In genomic region chr7:129657363-129657762, GRCh38 we compare ENCODE assay signal across 25 cellular contexts. TPM values are rescaled to one million over a fixed set of nuclear protein-coding genes. Genes with fewer than 3 reads are reported as not detected.
DNase-seq lines count a peak whose midpoint lies in the region; ATAC-seq, FAIRE-seq and TF ChIP-seq lines count a peak whose summit lies in the region.
"Had no signal": no experiment of that assay in that cellular context is flagged by ENCODE, and none has a peak within 500 bp of the region (broad histone marks: within the 10 kb centered on the region; RNA-seq: fewer than 3 reads in every experiment).

No MANE protein-coding gene starts in this region.

- BruUV-seq in K562 (replicated peaks; lab: Mats Ljungman, UMichigan): no TSS peak

- H3K9me3 ChIP-seq in K562 (replicated peaks; ENCODE audit: control insufficient read depth, insufficient read depth, low read depth, low read length) (peaks cover 21% of the 10 kb centered on the region), Karpas-422 (ENCODE audit: low read length) (peaks cover 16% of the 10 kb centered on the region)

- peak; percentile 29 for DNase-seq in activated CD4-positive, alpha-beta T cell treated with anti-CD3 and anti-CD28 coated beads for 36 hours
- DNase-seq in activated CD4-positive, alpha-beta T cell treated with anti-CD3 and anti-CD28 coated beads, Interleukin-2, amount 10 ng/mL, durations not matched to agents 24 days and 14 days: no peak
- peak; percentile 82 for DNase-seq in HPDE6-E6E7 (ENCODE audit: extremely low spot score)
- DNase-seq in K562 (ENCODE audit: extremely low read depth in 1 of 4, low spot score in 3 of 4): peak in 1 of 4 experiments; percentile 32
- DNase-seq in kidney tubule cell (ENCODE audit: low spot score): peak; percentile 74
- DNase-seq in SW480 (ENCODE audit: low spot score): no peak
- DNase-seq in Karpas-422: no peak
- DNase-seq: 8988T; activated CD4-positive, alpha-beta T cell treated with anti-CD3 and anti-CD28 coated beads, Interleukin-2, amount 50 U/mL, for 1 hour; activated CD8-positive, alpha-beta memory T cell treated with anti-CD3 and anti-CD28 coated beads, Interleukin-2, amount 50 U/mL, for 48 hours; cortex of kidney; DND-41; HCEC 1CT; NCI-H2029; NCI-H345; posterior cingulate gyrus; SIG-M5; stimulated activated naive CD4-positive, alpha-beta T cell; T-cell had no signal

- peaks cover 54% of the 10 kb centered on the region for H3K36me3 Mint-ChIP-seq in activated CD4-positive, alpha-beta T cell treated with anti-CD3 and anti-CD28 coated beads for 36 hours (ENCODE audit: low read depth)
- peaks cover 62% of the 10 kb centered on the region for H3K36me3 Mint-ChIP-seq in activated CD4-positive, alpha-beta T cell treated with anti-CD3 and anti-CD28 coated beads, Interleukin-2, amount 10 ng/mL, durations not matched to agents 24 days and 14 days (ENCODE audit: low read depth)

- H3K27ac Mint-ChIP-seq in activated CD4-positive, alpha-beta T cell treated with anti-CD3 and anti-CD28 coated beads for 36 hours: no peak overlapping the region
- no peak overlapping the region for H3K27ac Mint-ChIP-seq in activated CD4-positive, alpha-beta T cell treated with anti-CD3 and anti-CD28 coated beads, Interleukin-2, amount 10 ng/mL, durations not matched to agents 24 days and 14 days
- H3K27ac Mint-ChIP-seq: B cell, neural progenitor cell, T-cell had no signal

- POLR2A ChIA-PET in activated CD4-positive, alpha-beta T cell treated with anti-CD3 and anti-CD28 coated beads for 36 hours (lab: Charles Lee): interaction anchor here (0.6 to 0.7 kb wide), 2 partner anchors 42 to 44 kb away, joined by 3 to 4 read pairs; no protein-coding TSS in a partner anchor
- POLR2A ChIA-PET in K562 (lab: Yijun Ruan, JAX): interaction anchor here (0.6 kb wide), 1 partner anchor 945 kb away, joined by 3 read pairs; no protein-coding TSS in a partner anchor

- H3K4me3 Mint-ChIP-seq in activated CD4-positive, alpha-beta T cell treated with anti-CD3 and anti-CD28 coated beads for 36 hours: no peak overlapping the region
- no peak overlapping the region for H3K4me3 Mint-ChIP-seq in activated CD4-positive, alpha-beta T cell treated with anti-CD3 and anti-CD28 coated beads, Interleukin-2, amount 10 ng/mL, durations not matched to agents 24 days and 14 days
- H3K4me3 Mint-ChIP-seq: B cell, neural progenitor cell, T-cell had no signal

- TF ChIP-seq EP300 in K562 (IDR thresholded peaks at IDR 0.05; ENCODE audit: low read length): no peak

- FAIRE-seq in K562 (lab: Jason Lieb, UNC): no peak
- FAIRE-seq: endometrium, GM12892 had no signal

- no peak overlapping the region for H3K4me2 ChIP-seq in K562 (ENCODE audit: insufficient read depth, low read length)
- H3K4me2 ChIP-seq in Karpas-422 (ENCODE audit: low read depth, low read length, poor library complexity, severe bottlenecking): no peak overlapping the region
- H3K4me2 ChIP-seq: hepatocyte, neural progenitor cell had no signal

- intact Hi-C loops in activated CD4-positive, alpha-beta T cell treated with anti-CD3 and anti-CD28 coated beads for 36 hours (cut with DNase I, micrococcal nuclease): no loop called here
- intact Hi-C loops in activated CD4-positive, alpha-beta T cell treated with anti-CD3 and anti-CD28 coated beads, Interleukin-2, amount 10 ng/mL, durations not matched to agents 24 days and 14 days (cut with micrococcal nuclease): no loop called here
- intact Hi-C loops in K562 (cut with micrococcal nuclease): no loop called here

- no peaks in the 10 kb centered on the region for H3K4me1 ChIP-seq in K562 (replicated peaks in 1 of 2; ENCODE audit: control insufficient read depth in 2 of 2, insufficient read depth in 2 of 2, low read length in 2 of 2)
- peaks cover 5% of the 10 kb centered on the region for H3K4me1 ChIP-seq in Karpas-422 (ENCODE audit: low read length)
- H3K4me1 ChIP-seq: neural progenitor cell had no signal

- H3K4me3 ChIP-seq in K562 (no peak overlapping the region), Karpas-422 (ENCODE audit: low read length) (no peak overlapping the region)
- H3K4me3 ChIP-seq: hepatocyte, neural progenitor cell had no signal

- H3K27ac ChIP-seq in K562 (ENCODE audit: extremely low read depth, low read depth, low read length): no peak overlapping the region
- no peak overlapping the region for H3K27ac ChIP-seq in Karpas-422 (ENCODE audit: low read length)
- H3K27ac ChIP-seq: hepatocyte, neural progenitor cell had no signal

- no peaks in the 10 kb centered on the region for H4K20me1 ChIP-seq in K562 (replicated peaks; ENCODE audit: control insufficient read depth, insufficient read depth, low read length)
- no peaks in the 10 kb centered on the region for H4K20me1 ChIP-seq in Karpas-422 (ENCODE audit: insufficient read depth, low read depth, low read length)

- 89% methylated on average over 8 of the region's 8 CpGs for WGBS in K562 (ENCODE audit: insufficient coverage, low coverage, missing lambda C conversion rate)

- no peak overlapping the region for H3K9ac ChIP-seq in K562 (ENCODE audit: insufficient read depth in 1 of 2, low read depth in 2 of 2, low read length in 2 of 2)
- H3K9ac ChIP-seq in Karpas-422 (ENCODE audit: low read length): no peak overlapping the region
- H3K9ac ChIP-seq: neural progenitor cell had no signal

- ATAC-seq in activated CD4-positive, alpha-beta T cell treated with anti-CD3 and anti-CD28 coated beads for 36 hours: peak; percentile 48
- ATAC-seq in K562 (no peak), GM19463 (IDR thresholded peaks at IDR 0.05; ENCODE audit: unreplicated experiment) (no peak)
- ATAC-seq: T-cell had no signal

- peaks cover 28% of the 10 kb centered on the region for H3K4me1 Mint-ChIP-seq in activated CD4-positive, alpha-beta T cell treated with anti-CD3 and anti-CD28 coated beads for 36 hours
- H3K4me1 Mint-ChIP-seq in activated CD4-positive, alpha-beta T cell treated with anti-CD3 and anti-CD28 coated beads, Interleukin-2, amount 10 ng/mL, durations not matched to agents 24 days and 14 days: peaks cover 9% of the 10 kb centered on the region
- H3K4me1 Mint-ChIP-seq: neural progenitor cell had no signal

- H2AFZ ChIP-seq in K562 (ENCODE audit: low read depth, low read length) (no peak overlapping the region), Karpas-422 (ENCODE audit: low read length) (no peak overlapping the region)
- H2AFZ ChIP-seq: hepatocyte, neural progenitor cell had no signal

- H3K9me1 ChIP-seq in K562 (ENCODE audit: control insufficient read depth, insufficient read depth, low read length): no peaks in the 10 kb centered on the region

- peaks cover 39% of the 10 kb centered on the region for H3K36me3 ChIP-seq in K562 (ENCODE audit: control insufficient read depth, insufficient read depth, low read length)
- peaks cover 42% of the 10 kb centered on the region for H3K36me3 ChIP-seq in Karpas-422 (ENCODE audit: insufficient read depth, low read length)

- no peak for TF ChIP-seq RAD21 in K562 (CRISPR knock-in tag; conservative IDR thresholded peaks at IDR 0.05 in 1 of 2, IDR thresholded peaks at IDR 0.05 in 1 of 2)

- H3K79me2 ChIP-seq in K562 (ENCODE audit: control insufficient read depth, insufficient read depth, low read length) (no peaks in the 10 kb centered on the region; the same call in 2 of the 3 replicates), Karpas-422 (ENCODE audit: low read length) (peaks cover 48% of the 10 kb centered on the region)

- no peak for TF ChIP-seq CTCF in K562 (IDR thresholded peaks at IDR 0.05 in 2 of 3, conservative IDR thresholded peaks at IDR 0.05 in 1 of 3; ENCODE audit: insufficient read depth in 2 of 3, low read depth in 1 of 3, low read length in 3 of 3)

- H3K9me2 ChIP-seq in Karpas-422 (replicated peaks; ENCODE audit: insufficient read depth, low read length): no peaks in the 10 kb centered on the region

- peaks cover 14% of the 10 kb centered on the region for H3K9me3 Mint-ChIP-seq in activated CD4-positive, alpha-beta T cell treated with anti-CD3 and anti-CD28 coated beads for 36 hours (ENCODE audit: low read depth)
- H3K9me3 Mint-ChIP-seq in activated CD4-positive, alpha-beta T cell treated with anti-CD3 and anti-CD28 coated beads, Interleukin-2, amount 10 ng/mL, durations not matched to agents 24 days and 14 days: peaks cover 14% of the 10 kb centered on the region

- in situ Hi-C loops in K562 (cut with MboI): no loop called here

- H3K27me3 ChIP-seq in K562 (ENCODE audit: control insufficient read depth in 2 of 2, insufficient read depth in 2 of 2, low read length in 2 of 2) (no peaks in the 10 kb centered on the region), Karpas-422 (ENCODE audit: low read length) (no peaks in the 10 kb centered on the region)
- H3K27me3 ChIP-seq: hepatocyte, neural progenitor cell had no signal

- no peak for TF ChIP-seq POLR2A in K562 (conservative IDR thresholded peaks at IDR 0.05)

- CTCF ChIA-PET in activated CD4-positive, alpha-beta T cell treated with anti-CD3 and anti-CD28 coated beads for 36 hours (lab: Charles Lee): no interaction called here
- CTCF ChIA-PET in K562 (lab: Yijun Ruan, JAX; ENCODE audit: low intra/inter-chr PET ratio): no interaction called here

- H3K27me3 Mint-ChIP-seq in activated CD4-positive, alpha-beta T cell treated with anti-CD3 and anti-CD28 coated beads for 36 hours: no peaks in the 10 kb centered on the region
- H3K27me3 Mint-ChIP-seq in activated CD4-positive, alpha-beta T cell treated with anti-CD3 and anti-CD28 coated beads, Interleukin-2, amount 10 ng/mL, durations not matched to agents 24 days and 14 days: no peaks in the 10 kb centered on the region
- H3K27me3 Mint-ChIP-seq: B cell, T-cell had no signal

RNA-seq across cellular contexts. Expression of gene NRF1, which starts 45.8 kb away (rescaled TPM):
- total RNA-seq in activated CD4-positive, alpha-beta T cell treated with anti-CD3 and anti-CD28 coated beads for 36 hours: 10 to 100 TPM; 20.5 to 28.9 TPM
- 22.3 and 23.2 TPM in 2 replicates for total RNA-seq in activated CD4-positive, alpha-beta T cell treated with anti-CD3 and anti-CD28 coated beads, Interleukin-2, amount 10 ng/mL, durations not matched to agents 24 days and 14 days
- 82.6 and 84.4 TPM in 2 replicates for total RNA-seq in K562 (2011; cell fraction: chromatin; rRNA removed; ENCODE audit: low replicate concordance)
- total RNA-seq in K562 (2011; cell fraction: nucleolus; rRNA removed): 37.0 and 42.8 TPM in 2 replicates
- 60.8 and 84.7 TPM in 2 replicates for total RNA-seq in K562 (2011; cell fraction: nucleoplasm; rRNA removed)
- total RNA-seq in K562 (2014; rRNA removed): 16.2 and 17.5 TPM in 2 replicates
- total RNA-seq in K562 (2014; rRNA removed; fragmentation: Illumina TruSeq; extraction: Trizol): 17.8 and 18.5 TPM in 2 replicates
- 17.6 and 20.3 TPM in 2 replicates for total RNA-seq in K562 (2015; rRNA removed; fragmentation: Illumina TruSeq; extraction: Trizol)
- 20.9 and 22.6 TPM in 2 replicates for total RNA-seq in K562 (2021)
- polyA plus RNA-seq in K562 (2011; rRNA removed): 28.8 and 29.4 TPM in 2 replicates
- polyA plus RNA-seq in K562 (2011; cell fraction: cytosol; rRNA removed): 20.4 and 25.5 TPM in 2 replicates
- 31.6 and 40.0 TPM in 2 replicates for polyA plus RNA-seq in K562 (2011; cell fraction: nucleus; rRNA removed)
- polyA plus RNA-seq in K562 (2012): 13.5 and 18.1 TPM in 2 replicates
- polyA plus RNA-seq in K562 (2014; fragmentation: Illumina TruSeq; extraction: Trizol): 19.9 and 24.3 TPM in 2 replicates
- polyA plus RNA-seq in K562 (2014; fragmentation: Nextera tagmentation; extraction: Ambion mirVana): 1 to 10 TPM; 8.6 to 8.9 TPM
- 20.8 and 25.0 TPM in 2 replicates for polyA plus RNA-seq in K562 (2014; rRNA removed)
- 44.2 and 48.6 TPM in 2 replicates for polyA minus RNA-seq in K562 (2011; rRNA and poly(A)+ RNA removed)
- 16.7 and 17.8 TPM in 2 replicates for polyA minus RNA-seq in K562 (2011; cell fraction: cytosol; rRNA and poly(A)+ RNA removed)
- 24.8 and 35.5 TPM in 2 replicates for polyA minus RNA-seq in K562 (2011; cell fraction: nucleus; rRNA and poly(A)+ RNA removed)
- 20.1 and 22.5 TPM in 2 replicates for total RNA-seq in Karpas-422 (2014; rRNA removed; shearing (Covaris generic); ENCODE audit: low replicate concordance)

Comparison
In these comparisons a context has a peak if more than half of its experiments do, and no peak if none do; other contexts are left out.
1. DNase-seq: peak in activated CD4-positive, alpha-beta T cell treated with anti-CD3 and anti-CD28 coated beads for 36 hours (single experiment), HPDE6-E6E7 (single experiment) and kidney tubule cell (single experiment); none in activated CD4-positive, alpha-beta T cell treated with anti-CD3 and anti-CD28 coated beads, Interleukin-2, amount 10 ng/mL, durations not matched to agents 24 days and 14 days (single experiment), SW480 (single experiment) and Karpas-422 (single experiment).